Comparison of ENCODE assay signal across 16 cellular contexts in genomic region chr1:235302143-235302542, GRCh38. TPM values are rescaled to one million over a fixed set of nuclear protein-coding genes. Genes with fewer than 3 reads are reported as not detected.
DNase-seq lines count a peak whose midpoint lies in the region; ATAC-seq, FAIRE-seq and TF ChIP-seq lines count a peak whose summit lies in the region.
"Had no signal": no experiment of that assay in that cellular context is flagged by ENCODE, and none has a peak within 500 bp of the region (broad histone marks: within the 10 kb centered on the region; RNA-seq: fewer than 3 reads in every experiment).

No MANE protein-coding gene starts in this region.

- H3K4me1 Mint-ChIP-seq in natural killer cell: peaks cover 63 to 73% of the 10 kb centered on the region in 2 donors
- peaks cover 45 to 49% of the 10 kb centered on the region in 2 donors for H3K4me1 Mint-ChIP-seq in natural killer cell treated with Interleukin-12 subunit alpha and Interleukin-12 subunit beta and Interleukin-15 and Interleukin-18, amount 100 ng/mL, for 72 hours (ENCODE audit: low read depth in 2 of 2)

- no peak for TF ChIP-seq CTCF in natural killer cell (IDR thresholded peaks at IDR 0.05)
- TF ChIP-seq CTCF in K562 (IDR thresholded peaks at IDR 0.05 in 2 of 3, conservative IDR thresholded peaks at IDR 0.05 in 1 of 3; ENCODE audit: insufficient read depth in 2 of 3, low read depth in 1 of 3, low read length in 3 of 3): no peak

- no peak for TF ChIP-seq POLR2A in K562 (conservative IDR thresholded peaks at IDR 0.05)

- no peak for TF ChIP-seq EP300 in K562 (IDR thresholded peaks at IDR 0.05; ENCODE audit: low read length)

- H3K27me3 ChIP-seq in K562 (ENCODE audit: control insufficient read depth in 2 of 2, insufficient read depth in 2 of 2, low read length in 2 of 2) (no peaks in the 10 kb centered on the region), GM23248 (replicated peaks; ENCODE audit: insufficient read depth) (no peaks in the 10 kb centered on the region)

- H3K4me3 ChIP-seq in K562: no peak overlapping the region
- H3K4me3 ChIP-seq in GM23248: no peak overlapping the region
- H3K4me3 ChIP-seq: GM12878 had no signal

- intact Hi-C loops in natural killer cell (cut with micrococcal nuclease): no loop called here
- intact Hi-C loops in K562 (cut with micrococcal nuclease): no loop called here

- H3K36me3 Mint-ChIP-seq in natural killer cell: no peaks in the 10 kb centered on the region
- no peaks in the 10 kb centered on the region for H3K36me3 Mint-ChIP-seq in natural killer cell treated with Interleukin-12 subunit alpha and Interleukin-12 subunit beta and Interleukin-15 and Interleukin-18, amount 100 ng/mL, for 72 hours

- H3K9ac ChIP-seq in K562 (ENCODE audit: insufficient read depth in 1 of 2, low read depth in 2 of 2, low read length in 2 of 2): no peak overlapping the region
- no peak overlapping the region for H3K9ac ChIP-seq in GM23248

- H3K4me3 Mint-ChIP-seq in natural killer cell: peak overlapping the region; percentile 21
- no peak overlapping the region for H3K4me3 Mint-ChIP-seq in natural killer cell treated with Interleukin-12 subunit alpha and Interleukin-12 subunit beta and Interleukin-15 and Interleukin-18, amount 100 ng/mL, for 72 hours
- H3K4me3 Mint-ChIP-seq: B cell had no signal

- H2AFZ ChIP-seq in K562 (ENCODE audit: low read depth, low read length) (no peak overlapping the region), GM23248 (no peak overlapping the region)

- no peak for FAIRE-seq in K562 (lab: Jason Lieb, UNC)
- FAIRE-seq: A204.1, GM12878, GM18507 had no signal

- peaks cover 8 to 19% of the 10 kb centered on the region in 2 experiments; a peak in 4 of 5 replicates for H3K4me1 ChIP-seq in K562 (replicated peaks in 1 of 2; ENCODE audit: control insufficient read depth in 2 of 2, insufficient read depth in 2 of 2, low read length in 2 of 2)
- peaks cover 10% of the 10 kb centered on the region for H3K4me1 ChIP-seq in GM23248 (ENCODE audit: insufficient read depth)

- no peaks in the 10 kb centered on the region for H3K27me3 Mint-ChIP-seq in natural killer cell (ENCODE audit: low read depth in 2 of 2)
- H3K27me3 Mint-ChIP-seq in natural killer cell treated with Interleukin-12 subunit alpha and Interleukin-12 subunit beta and Interleukin-15 and Interleukin-18, amount 100 ng/mL, for 72 hours: no peaks in the 10 kb centered on the region
- H3K27me3 Mint-ChIP-seq: B cell; CD4-positive, alpha-beta memory T cell had no signal

- peak overlapping the region; percentile 94 to 97 for H3K27ac Mint-ChIP-seq in natural killer cell
- peak overlapping the region in 1 of 2 donors; percentile 22 for H3K27ac Mint-ChIP-seq in natural killer cell treated with Interleukin-12 subunit alpha and Interleukin-12 subunit beta and Interleukin-15 and Interleukin-18, amount 100 ng/mL, for 72 hours
- H3K27ac Mint-ChIP-seq: B cell had no signal

- CTCF ChIA-PET in K562 (lab: Yijun Ruan, JAX; ENCODE audit: low intra/inter-chr PET ratio): no interaction called here

- H3K36me3 ChIP-seq in K562 (ENCODE audit: control insufficient read depth, insufficient read depth, low read length) (peaks cover 7% of the 10 kb centered on the region; the same call in 1 of the 3 replicates), GM23248 (ENCODE audit: low read depth) (no peaks in the 10 kb centered on the region)

- H4K20me1 ChIP-seq in K562 (replicated peaks; ENCODE audit: control insufficient read depth, insufficient read depth, low read length): peaks cover 28% of the 10 kb centered on the region; the same call in 1 of the 2 replicates
- H4K20me1 ChIP-seq in GM23248 (ENCODE audit: insufficient read depth): peaks cover 58% of the 10 kb centered on the region

- no CpG with 5 or more reads among the region's 1 CpG for WGBS in K562 (ENCODE audit: insufficient coverage, low coverage, missing lambda C conversion rate)
- WGBS in GM23248 (ENCODE audit: low coverage in 1 of 2, low lambda C conversion rate in 2 of 2, missing lambda C conversion rate in 2 of 2), 2 experiments: 19 to 50% methylated on average over 1 of the region's 1 CpG

- in situ Hi-C loops in K562 (cut with MboI): no loop called here
- in situ Hi-C loops in GM23248 (cut with MboI): no loop called here

- BruUV-seq in K562 (replicated peaks; lab: Mats Ljungman, UMichigan): no TSS peak

- H3K9me2 ChIP-seq in GM23248 (ENCODE audit: insufficient read depth): no peaks in the 10 kb centered on the region

- peaks cover 0 to 2% of the 10 kb centered on the region in 2 donors for H3K9me3 Mint-ChIP-seq in natural killer cell
- no peaks in the 10 kb centered on the region for H3K9me3 Mint-ChIP-seq in natural killer cell treated with Interleukin-12 subunit alpha and Interleukin-12 subunit beta and Interleukin-15 and Interleukin-18, amount 100 ng/mL, for 72 hours

- H3F3A ChIP-seq in GM23248 (ENCODE audit: insufficient read depth): peaks cover 11% of the 10 kb centered on the region; the same call in 1 of the 2 replicates

- TF ChIP-seq RAD21 in K562 (CRISPR knock-in tag; conservative IDR thresholded peaks at IDR 0.05 in 1 of 2, IDR thresholded peaks at IDR 0.05 in 1 of 2): no peak

- no peak for ATAC-seq in natural killer cell
- ATAC-seq in natural killer cell treated with Interleukin-12 subunit alpha and Interleukin-12 subunit beta and Interleukin-15 and Interleukin-18, amount 100 ng/mL, for 72 hours: no peak
- ATAC-seq in K562: no peak
- ATAC-seq in GM21786 (IDR thresholded peaks at IDR 0.05; ENCODE audit: unreplicated experiment): no peak
- ATAC-seq: GM12878 had no signal

- H3K4me2 ChIP-seq in K562 (ENCODE audit: insufficient read depth, low read length): no peak overlapping the region
- no peak overlapping the region for H3K4me2 ChIP-seq in GM23248 (ENCODE audit: unreplicated experiment)

- no peaks in the 10 kb centered on the region for H3K9me1 ChIP-seq in K562 (ENCODE audit: control insufficient read depth, insufficient read depth, low read length)

- no peak overlapping the region for H3K27ac ChIP-seq in K562 (ENCODE audit: extremely low read depth, low read depth, low read length)
- no peak overlapping the region for H3K27ac ChIP-seq in GM23248

- H3K79me2 ChIP-seq in K562 (ENCODE audit: control insufficient read depth, insufficient read depth, low read length) (peaks cover 96% of the 10 kb centered on the region), GM23248 (ENCODE audit: insufficient read depth) (peaks cover 100% of the 10 kb centered on the region)

- H3K9me3 ChIP-seq in K562 (replicated peaks; ENCODE audit: control insufficient read depth, insufficient read depth, low read depth, low read length) (no peaks in the 10 kb centered on the region), GM23248 (ENCODE audit: low read depth) (no peaks in the 10 kb centered on the region)

- POLR2A ChIA-PET in K562 (lab: Yijun Ruan, JAX): interaction anchor here (3.6 kb wide), 1 partner anchor 26 kb away, joined by 12 read pairs; the partner anchor contains the start of genes ARID4B and GGPS1

- DNase-seq in natural killer cell: no peak
- DNase-seq in natural killer cell treated with Interleukin-12 subunit alpha and Interleukin-12 subunit beta and Interleukin-15 and Interleukin-18, amount 100 ng/mL, for 72 hours (ENCODE audit: low spot score): no peak
- peak; percentile 10 for DNase-seq in NCI-H69 (lab: John Stamatoyannopoulos, UW)
- DNase-seq in K562 (ENCODE audit: extremely low read depth in 1 of 4, low spot score in 3 of 4): no peak
- DNase-seq in NCI-H82 treated with DMSO at 0.1 percent for 48 hours (lab: John Stamatoyannopoulos, UW; ENCODE audit: unreplicated experiment): no peak
- no peak for DNase-seq in GM23248
- DNase-seq: C1 segment of cervical spinal cord; CD4-positive, alpha-beta memory T cell; DMS79; HCEC 1CT; IMR-90 had no signal

RNA-seq across cellular contexts. Expression of gene ARID4B, which starts 25.8 kb away (rescaled TPM):
- total RNA-seq in natural killer cell (100 to 1,000 TPM; 161 to 189 (median 178) TPM), K562 (2014; rRNA removed) (23.6 and 37.2 TPM in 2 replicates), K562 (2014; rRNA removed; fragmentation: Illumina TruSeq; extraction: Trizol) (37.9 and 42.9 TPM in 2 replicates), K562 (2015; rRNA removed; fragmentation: Illumina TruSeq; extraction: Trizol) (33.3 and 38.9 TPM in 2 replicates), K562 (2021) (24.2 and 24.4 TPM in 2 replicates)
- total RNA-seq in natural killer cell treated with Interleukin-12 subunit alpha and Interleukin-12 subunit beta and Interleukin-15 and Interleukin-18, amount 100 ng/mL, for 72 hours: 10 to 100 TPM; 74.2 to 79.2 TPM
- 87.6 and 197 TPM in 2 replicates for total RNA-seq in K562 (2011; cell fraction: chromatin; rRNA removed; ENCODE audit: low replicate concordance)
- 58.9 and 75.1 TPM in 2 replicates for total RNA-seq in K562 (2011; cell fraction: nucleolus; rRNA removed)
- total RNA-seq in K562 (2011; cell fraction: nucleoplasm; rRNA removed): 72.0 and 86.5 TPM in 2 replicates
- polyA plus RNA-seq in K562 (2011; rRNA removed) (12.3 and 17.7 TPM in 2 replicates), K562 (2014; fragmentation: Illumina TruSeq; extraction: Trizol) (16.9 and 18.5 TPM in 2 replicates), K562 (2014; fragmentation: Nextera tagmentation; extraction: Ambion mirVana) (10 to 100 TPM in 1 of 2 experiments, 1 to 10 TPM in 1; 8.4 to 11.8 TPM), K562 (2014; rRNA removed) (13.1 and 14.3 TPM in 2 replicates), GM23248 (2016; fragmentation: Nextera tagmentation; extraction: Ambion mirVana) (23.8 and 25.6 TPM in 2 replicates)
- 2.4 and 4.6 TPM in 2 replicates for polyA plus RNA-seq in K562 (2011; cell fraction: cytosol; rRNA removed)
- 22.1 and 25.6 TPM in 2 replicates for polyA plus RNA-seq in K562 (2011; cell fraction: nucleus; rRNA removed)
- polyA plus RNA-seq in K562 (2012): 12.7 and 14.0 TPM in 2 replicates
- polyA minus RNA-seq in K562 (2011; rRNA and poly(A)+ RNA removed): 50.5 and 54.9 TPM in 2 replicates
- polyA minus RNA-seq in K562 (2011; cell fraction: cytosol; rRNA and poly(A)+ RNA removed): 16.7 and 29.3 TPM in 2 replicates
- 34.6 and 80.0 TPM in 2 replicates for polyA minus RNA-seq in K562 (2011; cell fraction: nucleus; rRNA and poly(A)+ RNA removed)
- 15.0 and 17.8 TPM in 2 replicates for total RNA-seq in GM23248 (2014; rRNA removed; shearing (Covaris generic))

RNA-seq across cellular contexts. Expression of gene GGPS1, which starts 26.2 kb away (rescaled TPM):
- total RNA-seq in natural killer cell (10 to 100 TPM; 18.7 to 26.0 (median 23.9) TPM), K562 (2014; rRNA removed) (18.8 and 29.7 TPM in 2 replicates), K562 (2014; rRNA removed; fragmentation: Illumina TruSeq; extraction: Trizol) (50.3 and 66.8 TPM in 2 replicates), K562 (2015; rRNA removed; fragmentation: Illumina TruSeq; extraction: Trizol) (35.6 and 36.7 TPM in 2 replicates), K562 (2021) (56.3 and 59.1 TPM in 2 replicates)
- total RNA-seq in natural killer cell treated with Interleukin-12 subunit alpha and Interleukin-12 subunit beta and Interleukin-15 and Interleukin-18, amount 100 ng/mL, for 72 hours: 10 to 100 TPM; 19.0 to 23.7 TPM
- total RNA-seq in K562 (2011; cell fraction: chromatin; rRNA removed; ENCODE audit: low replicate concordance): 7.8 and 28.4 TPM in 2 replicates
- 5.3 and 8.7 TPM in 2 replicates for total RNA-seq in K562 (2011; cell fraction: nucleolus; rRNA removed)
- 15.0 and 24.5 TPM in 2 replicates for total RNA-seq in K562 (2011; cell fraction: nucleoplasm; rRNA removed)
- polyA plus RNA-seq in K562 (2011; rRNA removed) (79.2 and 98.2 TPM in 2 replicates), K562 (2014; fragmentation: Illumina TruSeq; extraction: Trizol) (70.4 and 72.1 TPM in 2 replicates), K562 (2014; fragmentation: Nextera tagmentation; extraction: Ambion mirVana) (100 to 1,000 TPM in 1 of 2 experiments, 10 to 100 TPM in 1; 97.8 to 104 TPM), K562 (2014; rRNA removed) (45.5 and 47.2 TPM in 2 replicates), GM23248 (2016; fragmentation: Nextera tagmentation; extraction: Ambion mirVana) (59.4 and 59.9 TPM in 2 replicates)
- polyA plus RNA-seq in K562 (2011; cell fraction: cytosol; rRNA removed): 25.8 and 49.3 TPM in 2 replicates
- polyA plus RNA-seq in K562 (2011; cell fraction: nucleus; rRNA removed): 17.2 and 24.5 TPM in 2 replicates
- polyA plus RNA-seq in K562 (2012): 39.7 and 48.5 TPM in 2 replicates
- 53.9 and 65.6 TPM in 2 replicates for polyA minus RNA-seq in K562 (2011; rRNA and poly(A)+ RNA removed)
- 21.8 and 24.4 TPM in 2 replicates for polyA minus RNA-seq in K562 (2011; cell fraction: cytosol; rRNA and poly(A)+ RNA removed)
- 6.7 and 18.1 TPM in 2 replicates for polyA minus RNA-seq in K562 (2011; cell fraction: nucleus; rRNA and poly(A)+ RNA removed)
- total RNA-seq in GM23248 (2014; rRNA removed; shearing (Covaris generic)): 33.6 and 46.8 TPM in 2 replicates
